ENCODE assay signal across 1 cellular context in genomic region chr17:67521773-67522069, GRCh38.
TF ChIP-seq lines count a peak whose summit lies in the region.

No MANE protein-coding gene starts in this region.

TF ChIP-seq in GM12878, 131 proteins besides CTCF, POLR2A, EP300 and RAD21:
- TF ChIP-seq ZNF622 (IDR thresholded peaks at IDR 0.05) (no peak), EED (IDR thresholded peaks at IDR 0.05; ENCODE audit: low read depth) (0 out of 2 replicates have a peak, but pooled peaks have one; percentile 11), SREBF1 (IDR thresholded peaks at IDR 0.05; ENCODE audit: low read length) (no peak), E2F8 (IDR thresholded peaks at IDR 0.05; ENCODE audit: low read depth, partially characterized antibody) (no peak), HDGF (IDR thresholded peaks at IDR 0.05) (no peak), PML (IDR thresholded peaks at IDR 0.05; ENCODE audit: low read length) (no peak), SUZ12 (IDR thresholded peaks at IDR 0.05; ENCODE audit: unreplicated experiment) (no peak), MTA3 (IDR thresholded peaks at IDR 0.05; ENCODE audit: borderline replicate concordance, low read length) (no peak)
